15 cellular contexts compared by ENCODE assay signal in the genomic region with DNA sequence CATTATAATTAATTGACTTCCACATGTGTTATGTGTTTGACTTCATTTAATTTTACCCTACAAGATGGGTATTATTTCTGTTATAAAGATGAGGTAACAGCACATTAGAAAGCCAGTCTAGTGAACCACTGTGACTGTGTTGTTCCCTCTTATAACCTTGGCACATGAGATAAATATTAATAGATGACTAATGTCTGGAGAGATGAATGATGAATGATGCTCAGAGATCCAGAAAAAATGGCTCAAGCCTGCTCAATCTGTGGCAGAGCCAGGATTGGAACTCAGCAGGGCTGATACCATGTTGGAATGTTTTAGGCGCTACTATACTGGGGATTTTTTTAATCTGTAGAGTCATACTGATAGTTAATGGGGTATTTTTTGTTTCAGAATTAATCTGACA.
"Had no signal": no experiment of that assay in that cellular context is flagged by ENCODE, and none has a peak within 500 bp of the region (broad histone marks: within the 10 kb centered on the region; RNA-seq: fewer than 3 reads in every experiment).

No MANE protein-coding gene starts in this region.

- H2AFZ ChIP-seq: parathyroid adenoma had no signal

- H3K9me3 ChIP-seq: sigmoid colon had no signal

- H3K27ac ChIP-seq: brain microvascular endothelial cell, epithelial cell of prostate, parathyroid adenoma, sigmoid colon had no signal

- H3K4me3 ChIP-seq: sigmoid colon had no signal

- H3K27me3 ChIP-seq: brain microvascular endothelial cell, sigmoid colon had no signal

- DNase-seq: activated naive CD8-positive, alpha-beta T cell treated with anti-CD3 and anti-CD28 coated beads for 36 hours; brain microvascular endothelial cell; cerebellar nuclear complex; effector memory CD8-positive, alpha-beta T cell; glutamatergic neuron; hypothalamus; kidney; left ventricle myocardium superior; mesenchymal stem cell; naive thymus-derived CD8-positive, alpha-beta T cell; sigmoid colon; stimulated activated CD4-positive, alpha-beta T cell treated with anti-CD3 and anti-CD28 coated beads, Interleukin-1b, Interleukin-23, amount 100 ng/mL, for 48 hours; T-helper 9 cell had no signal

- H3K4me1 ChIP-seq: parathyroid adenoma, sigmoid colon had no signal

- H3K36me3 ChIP-seq: brain microvascular endothelial cell, sigmoid colon had no signal

- ATAC-seq: effector memory CD8-positive, alpha-beta T cell; left ventricle myocardium superior; naive thymus-derived CD8-positive, alpha-beta T cell had no signal

- H3K79me2 ChIP-seq: parathyroid adenoma had no signal

- H3K9ac ChIP-seq: parathyroid adenoma had no signal
